15 cellular contexts compared by ENCODE assay signal in the genomic region with DNA sequence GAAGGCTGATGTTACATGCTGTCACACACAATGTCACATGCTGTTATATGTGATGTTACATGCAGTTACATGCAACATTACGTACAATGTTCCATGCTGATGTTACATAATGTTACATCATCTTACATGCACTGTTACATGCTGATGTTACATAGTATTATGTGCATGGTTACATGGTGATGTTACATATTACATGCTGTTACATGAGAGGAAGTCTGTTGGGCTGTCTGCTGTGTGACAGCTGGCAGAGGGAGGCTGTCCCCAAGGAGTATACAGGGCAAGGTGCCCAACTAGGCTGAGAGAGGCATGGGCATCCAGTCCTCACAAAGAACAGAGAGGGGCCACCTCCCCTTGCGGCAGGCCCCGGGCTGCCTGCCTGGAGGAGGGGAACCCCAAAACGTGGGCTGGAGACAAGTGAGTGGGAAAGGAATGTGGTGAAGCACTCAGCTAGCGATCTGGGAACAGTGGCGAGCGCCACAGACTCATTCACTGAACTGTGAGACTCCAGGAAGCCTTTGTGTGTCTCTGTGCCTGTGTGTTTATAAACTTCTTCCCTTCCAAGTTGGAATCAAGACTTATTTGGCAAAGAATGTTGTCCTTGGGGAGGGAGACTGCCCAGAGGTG. TPM values are rescaled to one million over a fixed set of nuclear protein-coding genes. Genes with fewer than 3 reads are reported as not detected.
DNase-seq lines count a peak whose midpoint lies in the region; ATAC-seq, FAIRE-seq and TF ChIP-seq lines count a peak whose summit lies in the region.
"Had no signal": no experiment of that assay in that cellular context is flagged by ENCODE, and none has a peak within 500 bp of the region (broad histone marks: within the 10 kb centered on the region; RNA-seq: fewer than 3 reads in every experiment).

No MANE protein-coding gene starts in this region.

- H3K4me3 Mint-ChIP-seq in chondrocyte (ENCODE audit: unreplicated experiment): no peak overlapping the region
- no peak overlapping the region for H3K4me3 Mint-ChIP-seq in naive thymus-derived CD8-positive, alpha-beta T cell
- H3K4me3 Mint-ChIP-seq: activated B cell treated with CpG ODN at 0.5 μM for 24 hours; CD8-positive, alpha-beta memory T cell had no signal

- H3K27ac Mint-ChIP-seq in chondrocyte (ENCODE audit: unreplicated experiment): peak overlapping the region; percentile 91
- H3K27ac Mint-ChIP-seq in naive thymus-derived CD8-positive, alpha-beta T cell: peak overlapping the region in 1 of 10 donors; percentile 51
- H3K27ac Mint-ChIP-seq: activated B cell treated with CpG ODN at 0.5 μM for 24 hours; CD8-positive, alpha-beta memory T cell had no signal

- CTCF ChIA-PET in HEK293T (lab: Yijun Ruan, JAX): no interaction called here

- no peaks in the 10 kb centered on the region for H3K27me3 Mint-ChIP-seq in chondrocyte (ENCODE audit: low read depth)
- peaks cover 4 to 16% (median 14%) of the 10 kb centered on the region in 5 donors for H3K27me3 Mint-ChIP-seq in naive thymus-derived CD8-positive, alpha-beta T cell

- peak; percentile 97 for FAIRE-seq in HTR-8/SVneo (lab: Jason Lieb, UNC)

- no peaks in the 10 kb centered on the region for H3K9me3 Mint-ChIP-seq in chondrocyte (ENCODE audit: low read depth)
- H3K9me3 Mint-ChIP-seq in naive thymus-derived CD8-positive, alpha-beta T cell: no peaks in the 10 kb centered on the region
- H3K9me3 Mint-ChIP-seq: activated B cell treated with CpG ODN at 0.5 μM for 24 hours; CD8-positive, alpha-beta memory T cell had no signal

- DNase-seq in AG08396 (ENCODE audit: low spot score) (peak; percentile 41), HTR-8/SVneo (ENCODE audit: insufficient read length, low spot score) (no peak), chondrocyte (ENCODE audit: low spot score) (peak; percentile 57), mucosa of gallbladder (ENCODE audit: low spot score) (peak; percentile 16), C1 segment of cervical spinal cord (lab: John Stamatoyannopoulos, UW) (no peak), HEK293T (ENCODE audit: extremely low spot score) (no peak)
- no peak for DNase-seq in naive thymus-derived CD8-positive, alpha-beta T cell
- DNase-seq: activated B cell treated with CpG ODN at 0.5 μM for 24 hours; activated gamma-delta T cell; CD8-positive, alpha-beta memory T cell; dorsolateral prefrontal cortex; hippocampal formation; Kasumi-1 had no signal

- H3K36me3 Mint-ChIP-seq in chondrocyte (ENCODE audit: low read depth): no peaks in the 10 kb centered on the region
- no peaks in the 10 kb centered on the region for H3K36me3 Mint-ChIP-seq in naive thymus-derived CD8-positive, alpha-beta T cell
- H3K36me3 Mint-ChIP-seq: CD8-positive, alpha-beta memory T cell had no signal

- H3K4me1 Mint-ChIP-seq in chondrocyte (ENCODE audit: low read depth): peaks cover 15% of the 10 kb centered on the region
- H3K4me1 Mint-ChIP-seq in naive thymus-derived CD8-positive, alpha-beta T cell: no peaks in the 10 kb centered on the region
- H3K4me1 Mint-ChIP-seq: activated B cell treated with CpG ODN at 0.5 μM for 24 hours; CD8-positive, alpha-beta memory T cell had no signal

- TF ChIP-seq CTCF in chondrocyte (IDR thresholded peaks at IDR 0.05): no peak

- ATAC-seq in naive thymus-derived CD8-positive, alpha-beta T cell: no peak
- ATAC-seq in GM19324 (IDR thresholded peaks at IDR 0.05; ENCODE audit: low FRiP score, unreplicated experiment): no peak

- POLR2A ChIA-PET in naive thymus-derived CD8-positive, alpha-beta T cell (lab: Charles Lee): no interaction called here
- POLR2A ChIA-PET in HEK293T (lab: Yijun Ruan, JAX): no interaction called here

TF ChIP-seq in HEK293T, 16 proteins besides CTCF, POLR2A, EP300 and RAD21:
- TF ChIP-seq ELF4 (IDR thresholded peaks at IDR 0.05): no peak
- no peak for TF ChIP-seq ARNT (IDR thresholded peaks at IDR 0.05)
- no peak for TF ChIP-seq FOXA1 (IDR thresholded peaks at IDR 0.05)
- TF ChIP-seq LEF1 (IDR thresholded peaks at IDR 0.05; ENCODE audit: borderline replicate concordance): no peak
- no peak for TF ChIP-seq TARDBP (IDR thresholded peaks at IDR 0.05)
- no peak for TF ChIP-seq SUZ12 (IDR thresholded peaks at IDR 0.05)
- TF ChIP-seq FOXM1 (IDR thresholded peaks at IDR 0.05; ENCODE audit: borderline replicate concordance): no peak
- no peak for TF ChIP-seq PKNOX1 (IDR thresholded peaks at IDR 0.05)
- no peak for TF ChIP-seq BHLHE40 (IDR thresholded peaks at IDR 0.05; ENCODE audit: borderline replicate concordance)
- no peak for TF ChIP-seq CTBP1 (IDR thresholded peaks at IDR 0.05; ENCODE audit: borderline replicate concordance)
- no peak for TF ChIP-seq L3MBTL2 (conservative IDR thresholded peaks at IDR 0.05)
- no peak for TF ChIP-seq NFRKB (IDR thresholded peaks at IDR 0.05)
- no peak for TF ChIP-seq FOXK2 (IDR thresholded peaks at IDR 0.05)
- no peak for TF ChIP-seq SP1 (IDR thresholded peaks at IDR 0.05)
- no peak for TF ChIP-seq ZNF384 (IDR thresholded peaks at IDR 0.05)
- no peak for TF ChIP-seq HDGF (IDR thresholded peaks at IDR 0.05; ENCODE audit: borderline replicate concordance)

RNA-seq across cellular contexts. Expression of gene TMEM92, which starts 30.6 kb away (rescaled TPM):
- total RNA-seq in chondrocyte (1.6 to 1.7 TPM (median 1.7 TPM) in 3 replicates), mucosa of gallbladder (27.2 TPM)
- total RNA-seq in naive thymus-derived CD8-positive, alpha-beta T cell: not detected
- polyA plus RNA-seq in naive thymus-derived CD8-positive, alpha-beta T cell: not detected
- total RNA-seq: activated B cell treated with CpG ODN at 0.5 μM for 24 hours; CD8-positive, alpha-beta memory T cell; mononuclear cell had no signal
- polyA plus RNA-seq: CD8-positive, alpha-beta memory T cell had no signal

RNA-seq across cellular contexts. Expression of gene XYLT2, which starts 41.0 kb away (rescaled TPM):
- total RNA-seq in chondrocyte (33.5 to 34.1 TPM (median 33.7 TPM) in 3 replicates), mucosa of gallbladder (37.0 TPM)
- 10 to 100 TPM; 34.3 to 42.5 TPM for total RNA-seq in naive thymus-derived CD8-positive, alpha-beta T cell
- polyA plus RNA-seq in naive thymus-derived CD8-positive, alpha-beta T cell: 10 to 100 TPM in 1 of 3 donors, 1 to 10 TPM in 2; 6.9 to 16.8 (median 7.4) TPM

Comparison
In these comparisons a context has a peak if more than half of its experiments do, and no peak if none do; other contexts are left out.
1. DNase-seq: peak in AG08396 (single experiment), chondrocyte (single experiment) and mucosa of gallbladder (single experiment); none in HTR-8/SVneo (single experiment), naive thymus-derived CD8-positive, alpha-beta T cell (0 of 10), C1 segment of cervical spinal cord (0 of 14) and HEK293T (single experiment).
2. RNA of gene TMEM92, which starts 30.6 kb away (total RNA-seq): 27.2 TPM in mucosa of gallbladder (single experiment); 1.6 to 1.7 TPM in chondrocyte and not detected in naive thymus-derived CD8-positive, alpha-beta T cell; every median in the first group is over 10 times any median in the second.